Comparison of ENCODE assay signal across 1 cellular context in genomic region chr17:48994548-48995331, GRCh38.
TF ChIP-seq lines count a peak whose summit lies in the region.

No MANE protein-coding gene starts in this region.

TF ChIP-seq in HEK293, 187 proteins besides CTCF, POLR2A, EP300 and RAD21 (continued from another document):
- TF ChIP-seq ZNF221 (tag by site-specific recombination; IDR thresholded peaks at IDR 0.05; ENCODE audit: borderline replicate concordance) (no peak), ZNF211 (tag by site-specific recombination; IDR thresholded peaks at IDR 0.05; ENCODE audit: low read depth) (no peak), ZNF596 (tag by site-specific recombination; IDR thresholded peaks at IDR 0.05) (no peak), IKZF3 (tag by site-specific recombination; IDR thresholded peaks at IDR 0.05) (0 out of 2 replicates have a peak, but pooled peaks have one; percentile 53), ZNF18 (tag by site-specific recombination; IDR thresholded peaks at IDR 0.05) (no peak), ZFP3 (tag by site-specific recombination; IDR thresholded peaks at IDR 0.05; ENCODE audit: low read depth) (no peak), MYNN (tag by site-specific recombination; IDR thresholded peaks at IDR 0.05; ENCODE audit: borderline replicate concordance) (0 out of 2 replicates have a peak, but pooled peaks have one; percentile 18), ZEB2 (tag by site-specific recombination; IDR thresholded peaks at IDR 0.05) (no peak), MZF1 (tag by site-specific recombination; IDR thresholded peaks at IDR 0.05; ENCODE audit: borderline replicate concordance) (no peak), ZBTB48 (tag by site-specific recombination; IDR thresholded peaks at IDR 0.05) (no peak)
